ENCODE assay signal across 14 cellular contexts in genomic region chr6:37142047-37142614, GRCh38. TPM values are rescaled to one million over a fixed set of nuclear protein-coding genes. Genes with fewer than 3 reads are reported as not detected.
DNase-seq lines count a peak whose midpoint lies in the region; ATAC-seq and TF ChIP-seq lines count a peak whose summit lies in the region.
"Had no signal": no experiment of that assay in that cellular context is flagged by ENCODE, and none has a peak within 500 bp of the region (broad histone marks: within the 10 kb centered on the region; RNA-seq: fewer than 3 reads in every experiment).

No MANE protein-coding gene starts in this region.

- H3K4me1 ChIP-seq in hepatocyte (ENCODE audit: insufficient read depth) (peaks cover 35% of the 10 kb centered on the region), stomach smooth muscle (ENCODE audit: control insufficient read depth, insufficient read depth, low read length) (peaks cover 16% of the 10 kb centered on the region)
- H3K4me1 ChIP-seq: breast epithelium had no signal

- peaks cover 40% of the 10 kb centered on the region for H3K4me1 Mint-ChIP-seq in activated CD8-positive, alpha-beta memory T cell treated with anti-CD3 and anti-CD28 coated beads, Interleukin-2, amount 10 ng/mL, durations not matched to agents 7 days and 5 days
- H3K4me1 Mint-ChIP-seq in natural killer cell treated with Interleukin-12 subunit alpha and Interleukin-12 subunit beta and Interleukin-15 and Interleukin-18, amount 100 ng/mL, for 72 hours (ENCODE audit: low read depth in 2 of 2) = peaks cover 17 to 30% of the 10 kb centered on the region in 2 donors

- H3K27me3 Mint-ChIP-seq in activated CD8-positive, alpha-beta memory T cell treated with anti-CD3 and anti-CD28 coated beads, Interleukin-2, amount 10 ng/mL, durations not matched to agents 7 days and 5 days = no peaks in the 10 kb centered on the region
- H3K27me3 Mint-ChIP-seq in natural killer cell treated with Interleukin-12 subunit alpha and Interleukin-12 subunit beta and Interleukin-15 and Interleukin-18, amount 100 ng/mL, for 72 hours = peaks cover 4 to 13% of the 10 kb centered on the region in 2 donors

- no peaks in the 10 kb centered on the region for H3K9me3 Mint-ChIP-seq in activated CD8-positive, alpha-beta memory T cell treated with anti-CD3 and anti-CD28 coated beads, Interleukin-2, amount 10 ng/mL, durations not matched to agents 7 days and 5 days (ENCODE audit: low read depth)
- no peaks in the 10 kb centered on the region for H3K9me3 Mint-ChIP-seq in natural killer cell treated with Interleukin-12 subunit alpha and Interleukin-12 subunit beta and Interleukin-15 and Interleukin-18, amount 100 ng/mL, for 72 hours

- no peak for DNase-seq in activated CD8-positive, alpha-beta memory T cell treated with anti-CD3 and anti-CD28 coated beads, Interleukin-2, amount 10 ng/mL, durations not matched to agents 7 days and 5 days
- no peak for DNase-seq in activated CD8-positive, alpha-beta memory T cell treated with anti-CD3 and anti-CD28 coated beads for 24 hours
- DNase-seq in hepatocyte (ENCODE audit: low spot score) = no peak
- DNase-seq in NCI-H774 (lab: John Stamatoyannopoulos, UW) = no peak
- no peak for DNase-seq in HUDEP-2 (lab: John Stamatoyannopoulos, UW; ENCODE audit: unreplicated experiment in 76 of 76)
- DNase-seq in natural killer cell treated with Interleukin-12 subunit alpha and Interleukin-12 subunit beta and Interleukin-15 and Interleukin-18, amount 100 ng/mL, for 72 hours (ENCODE audit: low spot score) = no peak
- DNase-seq: activated CD4-positive, alpha-beta T cell treated with anti-CD3 and anti-CD28 coated beads for 1 hour; foreskin melanocyte; OCI-M1; stimulated activated CD4-positive, alpha-beta T cell treated with anti-CD3 and anti-CD28 coated beads, Interleukin-2, amount 100 ng/mL, for 24 hours; thyroid gland had no signal

- no peak overlapping the region for H3K4me3 Mint-ChIP-seq in activated CD8-positive, alpha-beta memory T cell treated with anti-CD3 and anti-CD28 coated beads, Interleukin-2, amount 10 ng/mL, durations not matched to agents 7 days and 5 days
- H3K4me3 Mint-ChIP-seq in natural killer cell treated with Interleukin-12 subunit alpha and Interleukin-12 subunit beta and Interleukin-15 and Interleukin-18, amount 100 ng/mL, for 72 hours = no peak overlapping the region

- CTCF ChIA-PET in activated CD8-positive, alpha-beta memory T cell treated with anti-CD3 and anti-CD28 coated beads, Interleukin-2, amount 10 ng/mL, durations not matched to agents 7 days and 5 days (lab: Charles Lee) = interaction anchor here (0.7 to 1.9 kb wide), 6 partner anchors 8 to 677 kb away, joined by 3 to 6 read pairs (median 3); partner anchors contain the start of gene ZFAND3

- peaks cover 1% of the 10 kb centered on the region for H3K36me3 Mint-ChIP-seq in activated CD8-positive, alpha-beta memory T cell treated with anti-CD3 and anti-CD28 coated beads, Interleukin-2, amount 10 ng/mL, durations not matched to agents 7 days and 5 days
- H3K36me3 Mint-ChIP-seq in natural killer cell treated with Interleukin-12 subunit alpha and Interleukin-12 subunit beta and Interleukin-15 and Interleukin-18, amount 100 ng/mL, for 72 hours = no peaks in the 10 kb centered on the region

- H3K27ac ChIP-seq in SU-DHL-6 (ENCODE audit: low read depth, low read length) (peak overlapping the region; percentile 8; the same call in 1 of the 2 replicates), hepatocyte (peak overlapping the region; percentile 67), stomach smooth muscle (ENCODE audit: low read length) (peak overlapping the region; percentile 58)
- H3K27ac ChIP-seq: thyroid gland had no signal

- H3K9me3 ChIP-seq in SU-DHL-6 (ENCODE audit: insufficient read depth, low read length) (no peaks in the 10 kb centered on the region), hepatocyte (ENCODE audit: low read depth) (no peaks in the 10 kb centered on the region), stomach smooth muscle (ENCODE audit: control insufficient read depth in 2 of 2, low read length in 2 of 2) (no peaks in the 10 kb centered on the region)
- H3K9me3 ChIP-seq: breast epithelium, thyroid gland had no signal

- ATAC-seq in activated CD8-positive, alpha-beta memory T cell treated with anti-CD3 and anti-CD28 coated beads, Interleukin-2, amount 10 ng/mL, durations not matched to agents 7 days and 5 days = peak; percentile 14
- no peak for ATAC-seq in natural killer cell treated with Interleukin-12 subunit alpha and Interleukin-12 subunit beta and Interleukin-15 and Interleukin-18, amount 100 ng/mL, for 72 hours

- no peaks in the 10 kb centered on the region for H3K9me2 ChIP-seq in SU-DHL-6 (replicated peaks; ENCODE audit: insufficient read depth, low read length)
- H3K9me2 ChIP-seq in hepatocyte (replicated peaks; ENCODE audit: insufficient read depth) = no peaks in the 10 kb centered on the region

- H3K4me3 ChIP-seq in SU-DHL-6 (ENCODE audit: insufficient read depth, low read length, poor library complexity, severe bottlenecking) (no peak overlapping the region), hepatocyte (no peak overlapping the region), stomach smooth muscle (ENCODE audit: low read length in 2 of 2) (no peak overlapping the region)
- H3K4me3 ChIP-seq: breast epithelium, thyroid gland had no signal

- H2AFZ ChIP-seq in SU-DHL-6 (ENCODE audit: low read depth, low read length, severe bottlenecking) = peak overlapping the region; percentile 5
- no peak overlapping the region for H2AFZ ChIP-seq in hepatocyte

- H3K4me2 ChIP-seq in SU-DHL-6 (ENCODE audit: low read depth, low read length, poor library complexity, severe bottlenecking) (no peak overlapping the region), hepatocyte (peak overlapping the region; percentile 8)

- TF ChIP-seq CTCF in SU-DHL-6 (IDR thresholded peaks at IDR 0.05; ENCODE audit: insufficient read depth, low read length, poor library complexity, severe bottlenecking) = no peak
- TF ChIP-seq CTCF in hepatocyte (IDR thresholded peaks at IDR 0.05; ENCODE audit: poor library complexity) = no peak

- no peaks in the 10 kb centered on the region for H3K79me2 ChIP-seq in SU-DHL-6 (ENCODE audit: insufficient read depth, low read length)
- no peaks in the 10 kb centered on the region for H3K79me2 ChIP-seq in hepatocyte

- peak overlapping the region; percentile 53 for H3K27ac Mint-ChIP-seq in activated CD8-positive, alpha-beta memory T cell treated with anti-CD3 and anti-CD28 coated beads, Interleukin-2, amount 10 ng/mL, durations not matched to agents 7 days and 5 days
- H3K27ac Mint-ChIP-seq in natural killer cell treated with Interleukin-12 subunit alpha and Interleukin-12 subunit beta and Interleukin-15 and Interleukin-18, amount 100 ng/mL, for 72 hours = peak overlapping the region in 1 of 2 donors; percentile 12

- H4K20me1 ChIP-seq in SU-DHL-6 (ENCODE audit: low read depth, low read length) = no peaks in the 10 kb centered on the region
- no peaks in the 10 kb centered on the region for H4K20me1 ChIP-seq in hepatocyte (ENCODE audit: insufficient read depth, poor library complexity, severe bottlenecking)

- 34% methylated on average over 4 of the region's 4 CpGs for WGBS in hepatocyte (ENCODE audit: low lambda C conversion rate, missing lambda C conversion rate)

- H3F3A ChIP-seq in SU-DHL-6 (ENCODE audit: insufficient read depth) = 0 out of 2 replicates have a peak, but pooled peaks cover 5% of the 10 kb centered on the region

- no peaks in the 10 kb centered on the region for H3K36me3 ChIP-seq in SU-DHL-6 (ENCODE audit: low read length)
- no peaks in the 10 kb centered on the region for H3K36me3 ChIP-seq in hepatocyte (replicated peaks; ENCODE audit: insufficient read depth, low read depth)
- no peaks in the 10 kb centered on the region for H3K36me3 ChIP-seq in stomach smooth muscle (ENCODE audit: control insufficient read depth in 2 of 2, insufficient read depth in 2 of 2, low read length in 2 of 2)
- H3K36me3 ChIP-seq: breast epithelium, thyroid gland had no signal

- H3K27me3 ChIP-seq in SU-DHL-6 (ENCODE audit: low read length) (no peaks in the 10 kb centered on the region), hepatocyte (no peaks in the 10 kb centered on the region), stomach smooth muscle (ENCODE audit: control insufficient read depth in 1 of 2, insufficient read depth in 2 of 2, low read length in 2 of 2) (no peaks in the 10 kb centered on the region)
- H3K27me3 ChIP-seq: breast epithelium, thyroid gland had no signal

- no peak overlapping the region for H3K9ac ChIP-seq in SU-DHL-6 (ENCODE audit: low read length)
- H3K9ac ChIP-seq in stomach smooth muscle (ENCODE audit: low read length in 2 of 2) = no peak overlapping the region

RNA-seq across cellular contexts. Expression of gene PIM1, which starts 27.8 kb away (rescaled TPM):
- 100 to 1,000 TPM; 361 to 464 TPM for total RNA-seq in activated CD8-positive, alpha-beta memory T cell treated with anti-CD3 and anti-CD28 coated beads, Interleukin-2, amount 10 ng/mL, durations not matched to agents 7 days and 5 days
- 71.3 and 81.0 TPM in 2 replicates for total RNA-seq in hepatocyte
- polyA plus RNA-seq in hepatocyte = 96.6 and 99.1 TPM in 2 replicates
- 100 to 1,000 TPM; 511 to 723 TPM for total RNA-seq in natural killer cell treated with Interleukin-12 subunit alpha and Interleukin-12 subunit beta and Interleukin-15 and Interleukin-18, amount 100 ng/mL, for 72 hours

Comparison
In these comparisons a context has a peak if more than half of its experiments do, and no peak if none do; other contexts are left out.
1. H3K27ac ChIP-seq: peak in every context shown above with its lines; median percentile 67 in hepatocyte; 58 in stomach smooth muscle; 8 in SU-DHL-6.